19 cellular contexts compared by ENCODE assay signal in genomic region chrX:5617666-5618065, GRCh38.
DNase-seq lines count a peak whose midpoint lies in the region; ATAC-seq and TF ChIP-seq lines count a peak whose summit lies in the region.
"Had no signal": no experiment of that assay in that cellular context is flagged by ENCODE, and none has a peak within 500 bp of the region (broad histone marks: within the 10 kb centered on the region; RNA-seq: fewer than 3 reads in every experiment).

No MANE protein-coding gene starts in this region.

- peak overlapping the region; percentile 32 for H3K27ac ChIP-seq in caudate nucleus (ENCODE audit: low read depth, low read length)
- H3K27ac ChIP-seq in layer of hippocampus (ENCODE audit: low read depth, low read length), result peak overlapping the region; percentile 81

- H3K27me3 ChIP-seq in layer of hippocampus (ENCODE audit: control insufficient read depth, insufficient read depth, low read length), result no peaks in the 10 kb centered on the region
- H3K27me3 ChIP-seq: BE2C had no signal

- ATAC-seq in HG02938 (IDR thresholded peaks at IDR 0.05; ENCODE audit: unreplicated experiment) (no peak), GM21447 (IDR thresholded peaks at IDR 0.05; ENCODE audit: unreplicated experiment) (no peak), GM18858 (IDR thresholded peaks at IDR 0.05; ENCODE audit: unreplicated experiment) (no peak)
- ATAC-seq: GM12878, GM23338 had no signal

- peak in 19 of 61 donors; percentile 0 to 44 (median 2) for DNase-seq in caudate nucleus (lab: John Stamatoyannopoulos, UW)
- peak; percentile 9 for DNase-seq in putamen (ENCODE audit: low spot score)
- DNase-seq in HEK293T (ENCODE audit: extremely low spot score), result no peak
- DNase-seq: BE2C; CD4-positive, CD25-positive, alpha-beta regulatory T cell; CD8-positive, alpha-beta memory T cell; COR-L47; DMS 273 treated with DMSO at 0.1 percent for 48 hours; DMS53; DND-41; EL; HCEC 1CT; HFFc6 had no signal

- CTCF ChIA-PET in HEK293T (lab: Yijun Ruan, JAX), result no interaction called here

- POLR2A ChIA-PET in HEK293T (lab: Yijun Ruan, JAX), result no interaction called here

TF ChIP-seq in HEK293T, 16 proteins besides CTCF, POLR2A, EP300 and RAD21:
- TF ChIP-seq FOXK2 (IDR thresholded peaks at IDR 0.05), result no peak
- TF ChIP-seq ELF4 (IDR thresholded peaks at IDR 0.05), result no peak
- TF ChIP-seq BHLHE40 (IDR thresholded peaks at IDR 0.05; ENCODE audit: borderline replicate concordance), result no peak
- no peak for TF ChIP-seq FOXA1 (IDR thresholded peaks at IDR 0.05)
- TF ChIP-seq SP1 (IDR thresholded peaks at IDR 0.05), result no peak
- TF ChIP-seq FOXM1 (IDR thresholded peaks at IDR 0.05; ENCODE audit: borderline replicate concordance), result no peak
- TF ChIP-seq ARNT (IDR thresholded peaks at IDR 0.05), result no peak
- TF ChIP-seq L3MBTL2 (conservative IDR thresholded peaks at IDR 0.05), result no peak
- TF ChIP-seq TARDBP (IDR thresholded peaks at IDR 0.05), result no peak
- no peak for TF ChIP-seq HDGF (IDR thresholded peaks at IDR 0.05; ENCODE audit: borderline replicate concordance)
- no peak for TF ChIP-seq ZNF384 (IDR thresholded peaks at IDR 0.05)
- no peak for TF ChIP-seq PKNOX1 (IDR thresholded peaks at IDR 0.05)
- TF ChIP-seq LEF1 (IDR thresholded peaks at IDR 0.05; ENCODE audit: borderline replicate concordance), result no peak
- no peak for TF ChIP-seq CTBP1 (IDR thresholded peaks at IDR 0.05; ENCODE audit: borderline replicate concordance)
- no peak for TF ChIP-seq SUZ12 (IDR thresholded peaks at IDR 0.05)
- TF ChIP-seq NFRKB (IDR thresholded peaks at IDR 0.05), result no peak
